Comparison of ENCODE assay signal across 21 cellular contexts in genomic region chr1:5998906-5999301, GRCh38. TPM values are rescaled to one million over a fixed set of nuclear protein-coding genes. Genes with fewer than 3 reads are reported as not detected.
DNase-seq lines count a peak whose midpoint lies in the region; ATAC-seq, FAIRE-seq and TF ChIP-seq lines count a peak whose summit lies in the region.
"Had no signal": no experiment of that assay in that cellular context is flagged by ENCODE, and none has a peak within 500 bp of the region (broad histone marks: within the 10 kb centered on the region; RNA-seq: fewer than 3 reads in every experiment).

No MANE protein-coding gene starts in this region.

- no peaks in the 10 kb centered on the region for H3K9me3 ChIP-seq in kidney (ENCODE audit: control insufficient read depth in 1 of 2, low read length in 2 of 2)
- H3K9me3 ChIP-seq: BLaER1 treated with 17β-estradiol and CSF1 and Interleukin-3, amounts not matched to agents 10 nM and 100 nM had no signal

- H3K4me3 ChIP-seq in kidney (ENCODE audit: low read length in 2 of 2), result no peak overlapping the region
- H3K4me3 ChIP-seq: BLaER1 treated with 17β-estradiol and CSF1 and Interleukin-3, amounts not matched to agents 10 nM and 100 nM had no signal

- no peak overlapping the region for H3K27ac ChIP-seq in kidney (ENCODE audit: low read depth in 2 of 2, low read length in 2 of 2)
- H3K27ac ChIP-seq: KMS-11 had no signal

- TF ChIP-seq CTCF in kidney (IDR thresholded peaks at IDR 0.05; ENCODE audit: borderline replicate concordance, extremely low read depth, insufficient read depth), result no peak

- H3K36me3 ChIP-seq in kidney (ENCODE audit: control insufficient read depth in 1 of 2, insufficient read depth in 2 of 2, low read length in 2 of 2), result no peaks in the 10 kb centered on the region

- no peaks in the 10 kb centered on the region for H3K4me1 ChIP-seq in kidney (ENCODE audit: control insufficient read depth in 1 of 2, insufficient read depth in 1 of 2, low read depth in 1 of 2, low read length in 2 of 2)

- ATAC-seq in Right ventricle myocardium superior (ENCODE audit: poor library complexity) (no peak), Right ventricle myocardium inferior (no peak), sciatic nerve (no peak)
- ATAC-seq: CD8-positive, alpha-beta T cell had no signal

- no peak for FAIRE-seq in kidney (lab: Jason Lieb, UNC)
- FAIRE-seq: GM12891, GM18507 had no signal

- H3K9ac ChIP-seq in kidney (ENCODE audit: low read length in 2 of 2), result no peak overlapping the region
- H3K9ac ChIP-seq: KMS-11 had no signal

- DNase-seq in Right ventricle myocardium superior (peak; percentile 22), Right ventricle myocardium inferior (ENCODE audit: missing footprints) (no peak), kidney (peak; percentile 27), sciatic nerve (ENCODE audit: low spot score) (peak; percentile 34), NCI-H69 (lab: John Stamatoyannopoulos, UW) (no peak), kidney tubule cell (ENCODE audit: low spot score) (no peak), NCI-H774 (lab: John Stamatoyannopoulos, UW) (no peak)
- peak; percentile 18 for DNase-seq in central memory CD4-positive, alpha-beta T cell
- DNase-seq: CD8-positive, alpha-beta T cell; DMS53; H7; HFFc6; MV-4-11; NCI-H1694 treated with DMSO at 0.1 percent for 48 hours; NCI-H748 treated with DMSO at 0.1 percent for 48 hours; OCI-M1; SIG-M5 had no signal

- intact Hi-C loops in Right ventricle myocardium superior (cut with DNase I) (no loop called here), Right ventricle myocardium inferior (cut with DNase I) (no loop called here), kidney (cut with DNase I) (no loop called here), sciatic nerve (cut with DNase I) (no loop called here)

RNA-seq across cellular contexts. Expression of gene NPHP4, which starts 6.7 kb away (rescaled TPM):
- 4.3 TPM for total RNA-seq in Right ventricle myocardium superior
- total RNA-seq in Right ventricle myocardium inferior, result 4.8 TPM
- 16.1 TPM for total RNA-seq in kidney
- polyA plus RNA-seq in kidney (ENCODE audit: insufficient read depth, low read depth, low replicate concordance), result 2.9 TPM
- total RNA-seq in sciatic nerve, result 18.0 TPM

RNA-seq across cellular contexts. Expression of gene KCNAB2, which starts 46.8 kb away (rescaled TPM):
- total RNA-seq in Right ventricle myocardium superior (21.2 TPM), Right ventricle myocardium inferior (21.0 TPM), kidney (28.1 TPM), sciatic nerve (20.1 TPM)
- 19.6 TPM for polyA plus RNA-seq in kidney (ENCODE audit: insufficient read depth, low read depth, low replicate concordance)

Comparison
In these comparisons a context has a peak if more than half of its experiments do, and no peak if none do; other contexts are left out.
1. DNase-seq: peak in Right ventricle myocardium superior (single experiment), central memory CD4-positive, alpha-beta T cell (single experiment), kidney (single experiment) and sciatic nerve (single experiment); none in Right ventricle myocardium inferior (single experiment), NCI-H69 (single experiment), kidney tubule cell (single experiment) and NCI-H774 (single experiment).